27 cellular contexts compared by ENCODE assay signal in genomic region chr7:75559355-75559986, GRCh38.
DNase-seq lines count a peak whose midpoint lies in the region; ATAC-seq and TF ChIP-seq lines count a peak whose summit lies in the region.
"Had no signal": no experiment of that assay in that cellular context is flagged by ENCODE, and none has a peak within 500 bp of the region (broad histone marks: within the 10 kb centered on the region; RNA-seq: fewer than 3 reads in every experiment).

No MANE protein-coding gene starts in this region.

- no peak overlapping the region for H3K27ac ChIP-seq in right lobe of liver
- H3K27ac ChIP-seq: hepatocyte, lower lobe of right lung, pancreas, sigmoid colon had no signal

- H3K27me3 ChIP-seq in right lobe of liver: no peaks in the 10 kb centered on the region
- H3K27me3 ChIP-seq: hepatocyte, MG63, pancreas, sigmoid colon had no signal

- H3K4me1 ChIP-seq in right lobe of liver: no peaks in the 10 kb centered on the region
- H3K4me1 ChIP-seq: lower lobe of right lung, pancreas, sigmoid colon had no signal

- H3K36me3 ChIP-seq in right lobe of liver: peaks cover 0 to 69% (median 24%) of the 10 kb centered on the region in 4 donors
- H3K36me3 ChIP-seq: MG63 had no signal

- peak overlapping the region; percentile 19 for H3K4me3 Mint-ChIP-seq in T-helper 17 cell
- peak overlapping the region; percentile 50 for H3K4me3 Mint-ChIP-seq in osteocyte (ENCODE audit: unreplicated experiment)
- H3K4me3 Mint-ChIP-seq: activated naive CD4-positive, alpha-beta T cell treated with anti-CD3 and anti-CD28 coated beads for 36 hours; activated T-cell treated with anti-CD3 and anti-CD28 coated beads, Interleukin-2, amount 50 U/mL, for 72 hours; CD4-positive, alpha-beta memory T cell; immature natural killer cell; T-cell had no signal

- intact Hi-C loops in right lobe of liver (cut with DNase I): no loop called here

- TF ChIP-seq CTCF in osteocyte (IDR thresholded peaks at IDR 0.05): no peak
- TF ChIP-seq CTCF in right lobe of liver (IDR thresholded peaks at IDR 0.05): no peak

- no peaks in the 10 kb centered on the region for H3K27me3 Mint-ChIP-seq in T-helper 17 cell
- H3K27me3 Mint-ChIP-seq in osteocyte (ENCODE audit: unreplicated experiment): no peaks in the 10 kb centered on the region
- H3K27me3 Mint-ChIP-seq: CD4-positive, alpha-beta memory T cell; T-cell had no signal

- H3K36me3 Mint-ChIP-seq in T-helper 17 cell (ENCODE audit: low read depth) (peaks cover 6% of the 10 kb centered on the region), osteocyte (ENCODE audit: unreplicated experiment) (peaks cover 56% of the 10 kb centered on the region)

- DNase-seq in Daoy (ENCODE audit: low read depth): peak; percentile 77
- DNase-seq in T-helper 17 cell: no peak
- DNase-seq in iris pigment epithelial cell (ENCODE audit: low read depth): peak; percentile 44
- DNase-seq in osteocyte (ENCODE audit: extremely low spot score, unreplicated experiment): peak; percentile 85
- DNase-seq in amygdala (lab: John Stamatoyannopoulos, UW): no peak
- no peak for DNase-seq in NAMALWA (ENCODE audit: low spot score)
- DNase-seq in right lobe of liver: no peak
- DNase-seq: activated CD4-positive, alpha-beta T cell treated with anti-CD3 and anti-CD28 coated beads for 4 hours; activated naive CD4-positive, alpha-beta T cell treated with anti-CD3 and anti-CD28 coated beads for 36 hours; activated T-cell treated with anti-CD3 and anti-CD28 coated beads, Interleukin-2, amount 50 U/mL, for 72 hours; CD4-positive, alpha-beta memory T cell; cerebellar nuclear complex; DMS 273 treated with DMSO at 0.1 percent for 48 hours; foreskin fibroblast; GDM1; H7; immature natural killer cell; lower lobe of right lung; MG63; NCI-H1436; NCI-H774; pancreas; SHP77 treated with DMSO at 0.1 percent for 48 hours; sigmoid colon; T-cell had no signal

- H3K27ac Mint-ChIP-seq in T-helper 17 cell: no peak overlapping the region
- peak overlapping the region; percentile 65 for H3K27ac Mint-ChIP-seq in osteocyte (ENCODE audit: unreplicated experiment)
- H3K27ac Mint-ChIP-seq: activated naive CD4-positive, alpha-beta T cell treated with anti-CD3 and anti-CD28 coated beads for 36 hours; activated T-cell treated with anti-CD3 and anti-CD28 coated beads, Interleukin-2, amount 50 U/mL, for 72 hours; CD4-positive, alpha-beta memory T cell; T-cell had no signal

- no peaks in the 10 kb centered on the region for H3K9me3 ChIP-seq in T-helper 17 cell (ENCODE audit: control insufficient read depth, low read length, poor library complexity, severe bottlenecking)
- H3K9me3 ChIP-seq in right lobe of liver: no peaks in the 10 kb centered on the region
- H3K9me3 ChIP-seq: lower lobe of right lung, MG63, pancreas, sigmoid colon had no signal

- no peaks in the 10 kb centered on the region for H3K9me3 Mint-ChIP-seq in osteocyte (ENCODE audit: unreplicated experiment)

- 95% methylated on average over 15 of the region's 29 CpGs for WGBS in right lobe of liver (ENCODE audit: insufficient coverage, low coverage, low lambda C conversion rate, missing lambda C conversion rate)

- no peak overlapping the region for H3K4me3 ChIP-seq in right lobe of liver
- H3K4me3 ChIP-seq: hepatocyte, lower lobe of right lung, MG63, pancreas, sigmoid colon had no signal

- no peak for TF ChIP-seq POLR2A in right lobe of liver (IDR thresholded peaks at IDR 0.05)

- ATAC-seq in T-helper 17 cell: no peak
- no peak for ATAC-seq in HG02981 (IDR thresholded peaks at IDR 0.05; ENCODE audit: unreplicated experiment)
- no peak for ATAC-seq in right lobe of liver
- ATAC-seq: activated T-cell treated with anti-CD3 and anti-CD28 coated beads, Interleukin-2, amount 50 U/mL, for 72 hours; lower lobe of right lung; pancreas; T-cell had no signal

- H3K4me1 Mint-ChIP-seq in T-helper 17 cell: no peaks in the 10 kb centered on the region
- peaks cover 6% of the 10 kb centered on the region for H3K4me1 Mint-ChIP-seq in osteocyte (ENCODE audit: unreplicated experiment)
- H3K4me1 Mint-ChIP-seq: CD4-positive, alpha-beta memory T cell; immature natural killer cell; T-cell had no signal

Comparison
In these comparisons a context has a peak if more than half of its experiments do, and no peak if none do; other contexts are left out.
1. DNase-seq: peak in Daoy (single experiment), iris pigment epithelial cell (single experiment) and osteocyte (single experiment); none in T-helper 17 cell (0 of 3), amygdala (0 of 56), NAMALWA (single experiment) and right lobe of liver (0 of 3).